Comparison of ENCODE assay signal across 3 cellular contexts in genomic region chr4:120163895-120164294, GRCh38.
"Had no signal": no experiment of that assay in that cellular context is flagged by ENCODE, and none has a peak within 500 bp of the region (broad histone marks: within the 10 kb centered on the region; RNA-seq: fewer than 3 reads in every experiment).

No MANE protein-coding gene starts in this region.

- ATAC-seq: GM12878 had no signal

- H3K4me3 ChIP-seq: GM12878 had no signal

- DNase-seq: GDM1, GF-D8 had no signal
